19 cellular contexts compared by ENCODE assay signal in genomic region chr2:203805485-203805838, GRCh38.
DNase-seq lines count a peak whose midpoint lies in the region; ATAC-seq and TF ChIP-seq lines count a peak whose summit lies in the region.
"Had no signal": no experiment of that assay in that cellular context is flagged by ENCODE, and none has a peak within 500 bp of the region (broad histone marks: within the 10 kb centered on the region; RNA-seq: fewer than 3 reads in every experiment).

No MANE protein-coding gene starts in this region.

- ATAC-seq in naive thymus-derived CD4-positive, alpha-beta T cell: no peak

- DNase-seq in activated CD4-positive, alpha-beta T cell treated with anti-CD3 and anti-CD28 coated beads, Interleukin-2, amount 10 ng/mL, durations not matched to agents 24 days and 14 days: no peak
- DNase-seq in activated CD4-positive, alpha-beta T cell treated with anti-CD3 and anti-CD28 coated beads for 4 hours: no peak
- no peak for DNase-seq in HFFc6
- DNase-seq in activated naive CD8-positive, alpha-beta T cell treated with anti-CD3 and anti-CD28 coated beads for 36 hours: no peak
- DNase-seq in naive thymus-derived CD4-positive, alpha-beta T cell: no peak
- DNase-seq in cerebellum (ENCODE audit: low spot score): no peak
- DNase-seq in NCI-H2196 (lab: John Stamatoyannopoulos, UW; ENCODE audit: unreplicated experiment): no peak
- DNase-seq in germinal center (ENCODE audit: low spot score): no peak
- DNase-seq: CD8-positive, alpha-beta memory T cell; DMS79 treated with DMSO at 0.1 percent for 48 hours; H7; Karpas-422; MM.1S; NCI-H1105; NCI-H187; NCI-H446; NCI-H69; RPMI8226 had no signal

- H3K27ac ChIP-seq in naive thymus-derived CD4-positive, alpha-beta T cell (ENCODE audit: low read depth, low read length): no peak overlapping the region
- H3K27ac ChIP-seq: 22Rv1 had no signal

- H3K4me3 ChIP-seq in naive thymus-derived CD4-positive, alpha-beta T cell (ENCODE audit: low read length): no peak overlapping the region

- POLR2A ChIA-PET in naive thymus-derived CD4-positive, alpha-beta T cell (lab: Charles Lee): interaction anchor here (0.8 to 3.0 kb wide), 3 partner anchors 8 to 65 kb away, joined by 3 to 12 read pairs (median 3); no protein-coding TSS in a partner anchor

- no peaks in the 10 kb centered on the region for H3K36me3 ChIP-seq in naive thymus-derived CD4-positive, alpha-beta T cell (ENCODE audit: control insufficient read depth in 2 of 3, insufficient read depth in 3 of 3, low read length in 3 of 3)

- no peaks in the 10 kb centered on the region for H3K27me3 ChIP-seq in naive thymus-derived CD4-positive, alpha-beta T cell (ENCODE audit: control insufficient read depth in 2 of 2, insufficient read depth in 2 of 2, low read length in 2 of 2)

- CTCF ChIA-PET in naive thymus-derived CD4-positive, alpha-beta T cell (lab: Charles Lee): interaction anchor here (1.0 to 2.3 kb wide), 2 partner anchors 9 kb away, joined by 3 to 10 read pairs; no protein-coding TSS in a partner anchor

- no peak for TF ChIP-seq CTCF in HFFc6 (IDR thresholded peaks at IDR 0.05)

- H3K27ac Mint-ChIP-seq in activated CD4-positive, alpha-beta T cell treated with anti-CD3 and anti-CD28 coated beads, Interleukin-2, amount 10 ng/mL, durations not matched to agents 24 days and 14 days: peak overlapping the region; percentile 45
- H3K27ac Mint-ChIP-seq in HFFc6: peak overlapping the region; percentile 60; the same call in 1 of the 2 replicates
- H3K27ac Mint-ChIP-seq in activated naive CD8-positive, alpha-beta T cell treated with anti-CD3 and anti-CD28 coated beads for 36 hours: peak overlapping the region; percentile 50
- peak overlapping the region in 7 of 9 donors; percentile 15 to 83 (median 68) for H3K27ac Mint-ChIP-seq in naive thymus-derived CD4-positive, alpha-beta T cell

- H3K27me3 Mint-ChIP-seq in activated CD4-positive, alpha-beta T cell treated with anti-CD3 and anti-CD28 coated beads, Interleukin-2, amount 10 ng/mL, durations not matched to agents 24 days and 14 days: no peaks in the 10 kb centered on the region
- peaks cover 1% of the 10 kb centered on the region for H3K27me3 Mint-ChIP-seq in HFFc6 (ENCODE audit: insufficient read depth)
- no peaks in the 10 kb centered on the region for H3K27me3 Mint-ChIP-seq in activated naive CD8-positive, alpha-beta T cell treated with anti-CD3 and anti-CD28 coated beads for 36 hours
- peaks cover 0 to 3% (median 0%) of the 10 kb centered on the region in 5 donors for H3K27me3 Mint-ChIP-seq in naive thymus-derived CD4-positive, alpha-beta T cell
- H3K27me3 Mint-ChIP-seq: CD8-positive, alpha-beta memory T cell had no signal

- intact Hi-C loops in activated CD4-positive, alpha-beta T cell treated with anti-CD3 and anti-CD28 coated beads, Interleukin-2, amount 10 ng/mL, durations not matched to agents 24 days and 14 days (cut with micrococcal nuclease): loop anchor here (2.0 kb wide), 1 partner anchor 25 kb away; no protein-coding TSS in a partner anchor
- intact Hi-C loops in naive thymus-derived CD4-positive, alpha-beta T cell (cut with micrococcal nuclease): loop anchor here in 1 of 2 donors (2.0 kb wide), 1 partner anchor 65 kb away; no protein-coding TSS in a partner anchor

- peaks cover 28 to 39% of the 10 kb centered on the region in 2 donors for H3K4me1 ChIP-seq in naive thymus-derived CD4-positive, alpha-beta T cell (ENCODE audit: control insufficient read depth in 2 of 2, insufficient read depth in 2 of 2, low read length in 2 of 2)

- peaks cover 13% of the 10 kb centered on the region for H3K9me3 Mint-ChIP-seq in activated CD4-positive, alpha-beta T cell treated with anti-CD3 and anti-CD28 coated beads, Interleukin-2, amount 10 ng/mL, durations not matched to agents 24 days and 14 days
- peaks cover 20% of the 10 kb centered on the region for H3K9me3 Mint-ChIP-seq in HFFc6
- peaks cover 24% of the 10 kb centered on the region for H3K9me3 Mint-ChIP-seq in activated naive CD8-positive, alpha-beta T cell treated with anti-CD3 and anti-CD28 coated beads for 36 hours
- peaks cover 3 to 30% (median 14%) of the 10 kb centered on the region in 11 donors for H3K9me3 Mint-ChIP-seq in naive thymus-derived CD4-positive, alpha-beta T cell

- peaks cover 62% of the 10 kb centered on the region for H3K4me1 Mint-ChIP-seq in activated CD4-positive, alpha-beta T cell treated with anti-CD3 and anti-CD28 coated beads, Interleukin-2, amount 10 ng/mL, durations not matched to agents 24 days and 14 days
- H3K4me1 Mint-ChIP-seq in HFFc6 (ENCODE audit: low read depth): peaks cover 90% of the 10 kb centered on the region
- H3K4me1 Mint-ChIP-seq in activated naive CD8-positive, alpha-beta T cell treated with anti-CD3 and anti-CD28 coated beads for 36 hours: peaks cover 71% of the 10 kb centered on the region
- H3K4me1 Mint-ChIP-seq in naive thymus-derived CD4-positive, alpha-beta T cell: peaks cover 30 to 91% (median 83%) of the 10 kb centered on the region in 7 donors

- no peak overlapping the region for H3K4me3 Mint-ChIP-seq in activated CD4-positive, alpha-beta T cell treated with anti-CD3 and anti-CD28 coated beads, Interleukin-2, amount 10 ng/mL, durations not matched to agents 24 days and 14 days
- H3K4me3 Mint-ChIP-seq in HFFc6: no peak overlapping the region
- H3K4me3 Mint-ChIP-seq in activated naive CD8-positive, alpha-beta T cell treated with anti-CD3 and anti-CD28 coated beads for 36 hours: no peak overlapping the region
- H3K4me3 Mint-ChIP-seq in naive thymus-derived CD4-positive, alpha-beta T cell: peak overlapping the region in 2 of 10 donors; percentile 33 to 37

- no peaks in the 10 kb centered on the region for H3K9me3 ChIP-seq in naive thymus-derived CD4-positive, alpha-beta T cell (ENCODE audit: control insufficient read depth in 2 of 3, low read length in 3 of 3)

- H3K36me3 Mint-ChIP-seq in activated CD4-positive, alpha-beta T cell treated with anti-CD3 and anti-CD28 coated beads, Interleukin-2, amount 10 ng/mL, durations not matched to agents 24 days and 14 days (ENCODE audit: low read depth): peaks cover 14% of the 10 kb centered on the region
- H3K36me3 Mint-ChIP-seq in HFFc6 (ENCODE audit: low read depth): peaks cover 21% of the 10 kb centered on the region
- H3K36me3 Mint-ChIP-seq in activated naive CD8-positive, alpha-beta T cell treated with anti-CD3 and anti-CD28 coated beads for 36 hours: peaks cover 37% of the 10 kb centered on the region
- peaks cover 7 to 26% (median 10%) of the 10 kb centered on the region in 5 donors for H3K36me3 Mint-ChIP-seq in naive thymus-derived CD4-positive, alpha-beta T cell
